ENCODE assay signal across 28 cellular contexts in genomic region chr6:166394036-166394892, GRCh38.
"Had no signal": no experiment of that assay in that cellular context is flagged by ENCODE, and none has a peak within 500 bp of the region (broad histone marks: within the 10 kb centered on the region; RNA-seq: fewer than 3 reads in every experiment).

No MANE protein-coding gene starts in this region.

- DNase-seq: activated CD4-positive, alpha-beta T cell treated with anti-CD3 and anti-CD28 coated beads, Interleukin-2, amount 50 U/mL, for 1 hour; activated CD4-positive, CD25-positive, alpha-beta regulatory T cell treated with anti-CD3 and anti-CD28 coated beads, Interleukin-2, amount 50 U/mL, for 72 hours; activated CD8-positive, alpha-beta T cell treated with anti-CD3 and anti-CD28 coated beads, Interleukin-2, amount 10 ng/mL, durations not matched to agents 7 days and 5 days; activated effector memory CD4-positive, alpha-beta T cell treated with anti-CD3 and anti-CD28 coated beads, Interleukin-2, amount 50 U/mL, for 16 hours; activated naive CD4-positive, alpha-beta T cell treated with anti-CD3 and anti-CD28 coated beads for 36 hours; activated naive CD8-positive, alpha-beta T cell treated with anti-CD3 and anti-CD28 coated beads for 36 hours; adrenal gland; cerebellar nuclear complex; colonic mucosa; effector CD8-positive, alpha-beta T cell; glutamatergic neuron; islet precursor cell; left cardiac atrium; naive thymus-derived CD8-positive, alpha-beta T cell; nucleus accumbens; pancreas; stimulated activated CD4-positive, alpha-beta T cell treated with anti-CD3 and anti-CD28 coated beads, Interleukin-2, amount 100 ng/mL, for 48 hours; stimulated activated naive CD4-positive, alpha-beta T cell treated with Interleukin-2 at 50 U/mL for 16 hours; T-helper 2 cell; trophoblast cell; uterus had no signal

- H3K4me1 Mint-ChIP-seq: activated naive CD8-positive, alpha-beta T cell treated with anti-CD3 and anti-CD28 coated beads for 36 hours; brain had no signal

- H3K9me3 Mint-ChIP-seq: activated naive CD4-positive, alpha-beta T cell treated with anti-CD3 and anti-CD28 coated beads for 36 hours; activated naive CD8-positive, alpha-beta T cell treated with anti-CD3 and anti-CD28 coated beads for 36 hours; mesothelial cell of epicardium; naive thymus-derived CD8-positive, alpha-beta T cell; neural crest cell had no signal

- H3K36me3 Mint-ChIP-seq: activated naive CD8-positive, alpha-beta T cell treated with anti-CD3 and anti-CD28 coated beads for 36 hours; brain; mesothelial cell of epicardium; naive thymus-derived CD8-positive, alpha-beta T cell had no signal

- H3K27ac ChIP-seq: adrenal gland, ascending aorta, cardiac muscle cell, colonic mucosa, pancreas, right atrium auricular region, thoracic aorta, uterus had no signal

- H3K27me3 ChIP-seq: ascending aorta, cardiac muscle cell, colonic mucosa, pancreas, right atrium auricular region, uterus had no signal

- H3K27me3 Mint-ChIP-seq: activated naive CD8-positive, alpha-beta T cell treated with anti-CD3 and anti-CD28 coated beads for 36 hours had no signal

- H3K4me3 Mint-ChIP-seq: activated CD8-positive, alpha-beta T cell treated with anti-CD3 and anti-CD28 coated beads, Interleukin-2, amount 10 ng/mL, durations not matched to agents 7 days and 5 days; activated naive CD4-positive, alpha-beta T cell treated with anti-CD3 and anti-CD28 coated beads for 36 hours; activated naive CD8-positive, alpha-beta T cell treated with anti-CD3 and anti-CD28 coated beads for 36 hours; brain; mesothelial cell of epicardium; naive thymus-derived CD8-positive, alpha-beta T cell; neural crest cell had no signal

- H3K4me1 ChIP-seq: adrenal gland, ascending aorta, colonic mucosa, pancreas, right atrium auricular region, uterus had no signal

- H3K4me3 ChIP-seq: adrenal gland, ascending aorta, cardiac muscle cell, colonic mucosa, pancreas, right atrium auricular region, thoracic aorta, uterus had no signal

- ATAC-seq: activated CD8-positive, alpha-beta T cell treated with anti-CD3 and anti-CD28 coated beads, Interleukin-2, amount 10 ng/mL, durations not matched to agents 7 days and 5 days; left cardiac atrium; naive thymus-derived CD8-positive, alpha-beta T cell; pancreas had no signal

- H3K9me3 ChIP-seq: adrenal gland, ascending aorta, colonic mucosa, pancreas, right atrium auricular region, thoracic aorta, uterus had no signal

- H3K36me3 ChIP-seq: adrenal gland, ascending aorta, cardiac muscle cell, colonic mucosa, pancreas, right atrium auricular region, thoracic aorta, uterus had no signal

- H3K27ac Mint-ChIP-seq: activated CD8-positive, alpha-beta T cell treated with anti-CD3 and anti-CD28 coated beads, Interleukin-2, amount 10 ng/mL, durations not matched to agents 7 days and 5 days; activated naive CD4-positive, alpha-beta T cell treated with anti-CD3 and anti-CD28 coated beads for 36 hours; activated naive CD8-positive, alpha-beta T cell treated with anti-CD3 and anti-CD28 coated beads for 36 hours; mesothelial cell of epicardium had no signal
